Comparison of ENCODE assay signal across 22 cellular contexts in the genomic region with DNA sequence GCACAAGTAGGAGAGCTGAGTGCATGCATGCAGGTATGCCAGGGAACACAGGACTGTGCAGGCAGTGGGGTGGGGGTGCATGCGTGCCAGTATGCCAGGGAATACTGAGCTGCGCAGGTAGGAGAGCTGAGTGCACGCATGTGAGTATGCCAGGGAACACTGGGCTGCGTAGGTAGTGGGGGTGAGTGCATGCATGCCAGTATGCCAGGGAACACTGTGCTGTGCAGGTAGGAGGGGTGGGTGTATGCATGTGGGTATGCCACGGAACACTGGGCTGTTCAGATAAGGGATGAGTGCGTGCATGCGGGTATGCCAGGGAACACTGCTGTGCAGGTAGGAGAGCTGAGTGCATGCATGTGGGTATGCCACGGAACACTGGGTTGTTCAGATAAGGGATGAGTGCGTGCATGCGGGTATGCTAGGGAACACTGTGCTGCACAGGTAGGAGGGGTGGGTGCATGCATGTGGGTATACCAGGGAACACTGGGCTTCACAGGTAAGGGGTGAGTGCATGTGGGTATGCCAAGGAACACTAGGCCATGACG.
A peak's percentile ranks its signal among the peaks of the same experiment; 100 is the strongest.
DNase-seq lines count a peak whose midpoint lies in the region; ATAC-seq, FAIRE-seq and TF ChIP-seq lines count a peak whose summit lies in the region.
"Had no signal": no experiment of that assay in that cellular context is flagged by ENCODE, and none has a peak within 500 bp of the region (broad histone marks: within the 10 kb centered on the region; RNA-seq: fewer than 3 reads in every experiment).

No MANE protein-coding gene starts in this region.

- TF ChIP-seq POLR2A in H1 (IDR thresholded peaks at IDR 0.05; ENCODE audit: control extremely low read depth in 1 of 2, low read depth in 2 of 2, low read length in 2 of 2): no peak

- no peak overlapping the region for H3K4ac ChIP-seq in H1 (replicated peaks; ENCODE audit: insufficient read length, low read depth, low read length)

- H3K23me2 ChIP-seq in H1 (ENCODE audit: low read depth, low read length): no peaks in the 10 kb centered on the region; the same call in 1 of the 2 replicates

- no peaks in the 10 kb centered on the region for H3K9me3 ChIP-seq in H1 (ENCODE audit: insufficient read depth in 2 of 2, low read depth in 1 of 2, low read length in 1 of 2)
- H3K9me3 ChIP-seq in parathyroid adenoma (ENCODE audit: control insufficient read depth, low read length): no peaks in the 10 kb centered on the region
- no peaks in the 10 kb centered on the region for H3K9me3 ChIP-seq in kidney (ENCODE audit: control insufficient read depth in 1 of 2, low read length in 2 of 2)
- H3K9me3 ChIP-seq: BE2C had no signal

- H3K4me1 Mint-ChIP-seq in stimulated activated naive CD8-positive, alpha-beta T cell treated with anti-CD3 and anti-CD28 coated beads, Interleukin-15, amount 100 ng/mL, for 72 hours: no peaks in the 10 kb centered on the region
- H3K4me1 Mint-ChIP-seq: IgD-negative memory B cell had no signal

- peak overlapping the region; percentile 50; the same call in 1 of the 2 replicates for H2BK12ac ChIP-seq in H1 (ENCODE audit: low read depth, low read length)

- no peak overlapping the region for H2BK120ac ChIP-seq in H1 (replicated peaks; ENCODE audit: low read depth, low read length)

- H2AFZ ChIP-seq in H1 (ENCODE audit: low read length): no peak overlapping the region
- H2AFZ ChIP-seq in parathyroid adenoma: no peak overlapping the region

- TF ChIP-seq CTCF in H1 (IDR thresholded peaks at IDR 0.05; ENCODE audit: control extremely low read depth in 1 of 3, insufficient read depth in 1 of 3, low read depth in 1 of 3, low read length in 3 of 3) (no peak), parathyroid adenoma (IDR thresholded peaks at IDR 0.05) (no peak), kidney (IDR thresholded peaks at IDR 0.05; ENCODE audit: borderline replicate concordance, extremely low read depth, insufficient read depth) (no peak)

- H3K4me2 ChIP-seq in H1 (ENCODE audit: insufficient read depth in 1 of 2, low read depth in 2 of 2, low read length in 2 of 2): no peak overlapping the region
- no peak overlapping the region for H3K4me2 ChIP-seq in parathyroid adenoma (ENCODE audit: low read length)

- intact Hi-C loops in kidney (cut with DNase I): no loop called here

- DNase-seq in stimulated activated naive CD8-positive, alpha-beta T cell treated with anti-CD3 and anti-CD28 coated beads, Interleukin-15, amount 100 ng/mL, for 72 hours: no peak
- no peak for DNase-seq in stimulated activated naive CD8-positive, alpha-beta T cell treated with anti-CD3 and anti-CD28 coated beads, Interleukin-15, Interleukin-2, amounts not matched to agents 100 U/mL and 50 U/mL, for 24 hours
- DNase-seq in H1 (ENCODE audit: low read depth in 1 of 2, low spot score in 2 of 2) (no peak), kidney (no peak), medulla oblongata (ENCODE audit: extremely low spot score) (no peak)
- DNase-seq: CD8-positive, alpha-beta T cell; COR-L47; DMS153; DMS79 treated with DMSO at 0.1 percent for 48 hours; EL had no signal

- TF ChIP-seq EP300 in H1 (IDR thresholded peaks at IDR 0.05; ENCODE audit: borderline replicate concordance in 1 of 2, low read depth in 2 of 2, low read length in 2 of 2): no peak

- WGBS in H1 (ENCODE audit: extremely low coverage in 1 of 2, insufficient coverage in 1 of 2, insufficient read length in 1 of 2, insufficient replicate concordance in 2 of 2, low coverage in 1 of 2, low lambda C conversion rate in 2 of 2, missing lambda C conversion rate in 1 of 2), 2 experiments: 86% methylated on average over 11 of the region's 11 CpGs; no CpG with 5 or more reads in 1 of the 2 experiments

- H2BK15ac ChIP-seq in H1 (ENCODE audit: low read length): no peak overlapping the region

- peak overlapping the region; percentile 24; the same call in 1 of the 2 replicates for H2BK5ac ChIP-seq in H1 (ENCODE audit: low read depth, low read length)

- no peak overlapping the region for H3K27ac Mint-ChIP-seq in stimulated activated naive CD8-positive, alpha-beta T cell treated with anti-CD3 and anti-CD28 coated beads, Interleukin-15, amount 100 ng/mL, for 72 hours
- H3K27ac Mint-ChIP-seq: CD8-positive, alpha-beta T cell; IgD-negative memory B cell had no signal

- no peak overlapping the region for H3K4me3 ChIP-seq in H1 (ENCODE audit: extremely low read depth in 1 of 4, insufficient read depth in 2 of 4, low read depth in 3 of 4, low read length in 4 of 4)
- no peak overlapping the region for H3K4me3 ChIP-seq in parathyroid adenoma (ENCODE audit: low read depth, low read length)
- H3K4me3 ChIP-seq in kidney (ENCODE audit: low read length in 2 of 2): no peak overlapping the region

- no peaks in the 10 kb centered on the region for H3K79me1 ChIP-seq in H1 (ENCODE audit: low read depth, low read length)

- peak; percentile 8 for ATAC-seq in stimulated activated naive CD8-positive, alpha-beta T cell treated with anti-CD3 and anti-CD28 coated beads, Interleukin-15, amount 100 ng/mL, for 72 hours
- ATAC-seq in stimulated activated naive CD8-positive, alpha-beta T cell treated with anti-CD3 and anti-CD28 coated beads, Interleukin-15, Interleukin-2, amounts not matched to agents 100 U/mL and 50 U/mL, for 24 hours: no peak
- ATAC-seq in GM21786 (IDR thresholded peaks at IDR 0.05; ENCODE audit: unreplicated experiment): no peak
- ATAC-seq: CD8-positive, alpha-beta T cell had no signal

- H3K36me3 ChIP-seq in H1 (ENCODE audit: control insufficient read depth in 2 of 4, insufficient read depth in 4 of 4, low read length in 3 of 4) (no peaks in the 10 kb centered on the region), parathyroid adenoma (ENCODE audit: control insufficient read depth, insufficient read depth, low read length) (no peaks in the 10 kb centered on the region), kidney (ENCODE audit: control insufficient read depth in 1 of 2, insufficient read depth in 2 of 2, low read length in 2 of 2) (no peaks in the 10 kb centered on the region)
- H3K36me3 ChIP-seq: BE2C had no signal

- no peak overlapping the region for H3K14ac ChIP-seq in H1 (ENCODE audit: insufficient read length)

- H3K4me1 ChIP-seq in H1 (replicated peaks in 1 of 4; ENCODE audit: control insufficient read depth in 3 of 4, insufficient read depth in 4 of 4, low read length in 3 of 4) (peaks cover 0 to 4% (median 0%) of the 10 kb centered on the region in 4 experiments; a peak in 1 of 7 replicates), parathyroid adenoma (peaks cover 58% of the 10 kb centered on the region), kidney (ENCODE audit: control insufficient read depth in 1 of 2, insufficient read depth in 1 of 2, low read depth in 1 of 2, low read length in 2 of 2) (no peaks in the 10 kb centered on the region)

- CTCF ChIA-PET in H1 (lab: Charles Lee; ENCODE audit: partially characterized antibody): interaction anchor here (0.6 to 1.2 kb wide), 6 partner anchors 12 to 310 kb away, joined by 3 to 4 read pairs (median 3); no protein-coding TSS in a partner anchor

- H3K23ac ChIP-seq in H1 (ENCODE audit: insufficient read length): no peak overlapping the region

- H3K27me3 ChIP-seq in H1 (replicated peaks in 1 of 4; ENCODE audit: control insufficient read depth in 3 of 4, extremely low read depth in 1 of 4, insufficient read depth in 3 of 4, low read length in 3 of 4): no peaks in the 10 kb centered on the region; a peak in 1 of 7 replicates
- H3K27me3 ChIP-seq in parathyroid adenoma (ENCODE audit: control insufficient read depth, insufficient read depth, low read length): no peaks in the 10 kb centered on the region
- H3K27me3 ChIP-seq: BE2C had no signal

- no peaks in the 10 kb centered on the region for H3K79me2 ChIP-seq in H1 (ENCODE audit: control insufficient read depth in 1 of 2, insufficient read depth in 2 of 2, low read length in 2 of 2)
- H3K79me2 ChIP-seq in parathyroid adenoma: no peaks in the 10 kb centered on the region

- no peak overlapping the region for H4K91ac ChIP-seq in H1 (replicated peaks; ENCODE audit: insufficient read length, low read length)

- H2AK5ac ChIP-seq in H1 (ENCODE audit: low read depth, low read length): peak overlapping the region; percentile 96; the same call in 1 of the 2 replicates

- H3K56ac ChIP-seq in H1 (replicated peaks; ENCODE audit: insufficient read length, low read depth, low read length): no peak overlapping the region

- no peaks in the 10 kb centered on the region for H3K27me3 Mint-ChIP-seq in stimulated activated naive CD8-positive, alpha-beta T cell treated with anti-CD3 and anti-CD28 coated beads, Interleukin-15, amount 100 ng/mL, for 72 hours

- no peaks in the 10 kb centered on the region for H4K20me1 ChIP-seq in H1 (replicated peaks in 1 of 2; ENCODE audit: control insufficient read depth in 1 of 2, insufficient read depth in 2 of 2, low read length in 2 of 2)

- no peak overlapping the region for H4K5ac ChIP-seq in H1 (ENCODE audit: insufficient read length, low read depth, low read length)

- no peak overlapping the region for H3K4me3 Mint-ChIP-seq in stimulated activated naive CD8-positive, alpha-beta T cell treated with anti-CD3 and anti-CD28 coated beads, Interleukin-15, amount 100 ng/mL, for 72 hours
- H3K4me3 Mint-ChIP-seq: CD8-positive, alpha-beta T cell; IgD-negative memory B cell had no signal

- no peak overlapping the region for H3K18ac ChIP-seq in H1 (ENCODE audit: extremely low read depth, low read length)

- H4K8ac ChIP-seq in H1 (ENCODE audit: extremely low read depth, insufficient read depth, low read length): no peak overlapping the region

- 0 out of 2 replicates have a peak overlapping the region, but pooled peaks have one; percentile 25 for H2BK20ac ChIP-seq in H1 (ENCODE audit: low read length)

- H3K9me3 Mint-ChIP-seq in stimulated activated naive CD8-positive, alpha-beta T cell treated with anti-CD3 and anti-CD28 coated beads, Interleukin-15, amount 100 ng/mL, for 72 hours: no peaks in the 10 kb centered on the region
- H3K9me3 Mint-ChIP-seq: CD8-positive, alpha-beta T cell; IgD-negative memory B cell had no signal

- no peak for FAIRE-seq in H1 (lab: Jason Lieb, UNC)
- FAIRE-seq in kidney (lab: Jason Lieb, UNC): no peak
- FAIRE-seq: A204.1, D721Med, G401.6, GM12892, GM19239, H54 had no signal

- POLR2A ChIA-PET in H1 (lab: Charles Lee; ENCODE audit: partially characterized antibody): no interaction called here

- H3K27ac ChIP-seq in H1 (ENCODE audit: low read depth, low read length): no peak overlapping the region
- H3K27ac ChIP-seq in parathyroid adenoma: peak overlapping the region; percentile 86
- H3K27ac ChIP-seq in kidney (ENCODE audit: low read depth in 2 of 2, low read length in 2 of 2): no peak overlapping the region
- H3K27ac ChIP-seq: C4-2B, HL-60 had no signal

- H3K9ac ChIP-seq in H1 (replicated peaks in 1 of 4; ENCODE audit: extremely low read depth in 1 of 4, low read depth in 3 of 4, low read length in 3 of 4): no peak overlapping the region
- H3K9ac ChIP-seq in parathyroid adenoma: no peak overlapping the region
- no peak overlapping the region for H3K9ac ChIP-seq in kidney (ENCODE audit: low read length in 2 of 2)

- no peak for TF ChIP-seq RAD21 in H1 (IDR thresholded peaks at IDR 0.05 in 1 of 2, conservative IDR thresholded peaks at IDR 0.05 in 1 of 2; ENCODE audit: low read depth in 2 of 2, low read length in 2 of 2)

TF ChIP-seq in H1, 55 proteins besides CTCF, POLR2A, EP300 and RAD21 (continues in another document):
- no peak for TF ChIP-seq RFX5 (IDR thresholded peaks at IDR 0.05; ENCODE audit: borderline replicate concordance, low read depth, low read length)
- TF ChIP-seq BACH1 (IDR thresholded peaks at IDR 0.05; ENCODE audit: low read length): no peak
- no peak for TF ChIP-seq SP1 (IDR thresholded peaks at IDR 0.05; ENCODE audit: low read depth, low read length)
